Comparison of ENCODE assay signal across 8 cellular contexts in genomic region chr5:109688647-109688998, GRCh38. TPM values are rescaled to one million over a fixed set of nuclear protein-coding genes. Genes with fewer than 3 reads are reported as not detected.
DNase-seq lines count a peak whose midpoint lies in the region; ATAC-seq, FAIRE-seq and TF ChIP-seq lines count a peak whose summit lies in the region.

No MANE protein-coding gene starts in this region.

- peaks cover 7% of the 10 kb centered on the region; the same call in 1 of the 2 replicates for H4K20me1 ChIP-seq in K562 (replicated peaks; ENCODE audit: control insufficient read depth, insufficient read depth, low read length)

- TF ChIP-seq EP300 in K562 (IDR thresholded peaks at IDR 0.05; ENCODE audit: low read length), result no peak; the same call in 1 of the 2 replicates

- in situ Hi-C loops in K562 (cut with MboI), result loop anchor here (5.0 kb wide), 1 partner anchor 81 kb away; no protein-coding TSS in a partner anchor

- ATAC-seq in K562 (no peak), left lung (no peak), HG02642 (IDR thresholded peaks at IDR 0.05; ENCODE audit: poor library complexity, unreplicated experiment) (no peak)

- H3K9ac ChIP-seq in K562 (ENCODE audit: insufficient read depth in 1 of 2, low read depth in 2 of 2, low read length in 2 of 2), result peak overlapping the region; percentile 75 to 99; a peak in 3 of 4 replicates

- H3K36me3 ChIP-seq in HEK293 (ENCODE audit: control insufficient read depth in 2 of 2, insufficient read depth in 1 of 2, low read length in 2 of 2), result no peaks in the 10 kb centered on the region
- no peaks in the 10 kb centered on the region for H3K36me3 ChIP-seq in K562 (ENCODE audit: control insufficient read depth, insufficient read depth, low read length)
- no peaks in the 10 kb centered on the region for H3K36me3 ChIP-seq in left lung

- POLR2A ChIA-PET in HEK293 (lab: Yijun Ruan, JAX) (interaction anchor here (1.1 to 1.3 kb wide), 2 partner anchors 165 to 961 kb away, joined by 3 to 5 read pairs; no protein-coding TSS in a partner anchor), K562 (lab: Yijun Ruan, JAX) (interaction anchor here (0.6 to 1.6 kb wide), 3 partner anchors 18 to 367 kb away, joined by 3 to 4 read pairs (median 3); no protein-coding TSS in a partner anchor)

- peak overlapping the region; percentile 90 for H3K4me2 ChIP-seq in K562 (ENCODE audit: insufficient read depth, low read length)

- TSS peak; percentile 77 for BruUV-seq in K562 (replicated peaks; lab: Mats Ljungman, UMichigan)

- H3K9me3 ChIP-seq in HEK293 (ENCODE audit: control insufficient read depth, insufficient read depth, low read depth, low read length), result no peaks in the 10 kb centered on the region
- H3K9me3 ChIP-seq in K562 (replicated peaks; ENCODE audit: control insufficient read depth, insufficient read depth, low read depth, low read length), result no peaks in the 10 kb centered on the region
- no peaks in the 10 kb centered on the region for H3K9me3 ChIP-seq in left lung

- no peaks in the 10 kb centered on the region for H3K9me1 ChIP-seq in K562 (ENCODE audit: control insufficient read depth, insufficient read depth, low read length)

- no peak for TF ChIP-seq POLR2A in K562 (conservative IDR thresholded peaks at IDR 0.05)

- H3K27me3 ChIP-seq in K562 (ENCODE audit: control insufficient read depth in 2 of 2, insufficient read depth in 2 of 2, low read length in 2 of 2), result no peaks in the 10 kb centered on the region
- no peaks in the 10 kb centered on the region for H3K27me3 ChIP-seq in left lung

- TF ChIP-seq CTCF in HEK293 (tag by site-specific recombination; IDR thresholded peaks at IDR 0.05) (peak; percentile 72), K562 (IDR thresholded peaks at IDR 0.05 in 2 of 3, conservative IDR thresholded peaks at IDR 0.05 in 1 of 3; ENCODE audit: insufficient read depth in 2 of 3, low read depth in 1 of 3, low read length in 3 of 3) (peak; percentile 59 to 72 (median 70)), left lung (IDR thresholded peaks at IDR 0.05) (peak; percentile 47 to 48)

- H3K4me3 ChIP-seq in HEK293 (ENCODE audit: low read depth, low read length), result peak overlapping the region; percentile 27
- peak overlapping the region; percentile 91 for H3K4me3 ChIP-seq in K562
- peak overlapping the region; percentile 90 to 91 for H3K4me3 ChIP-seq in left lung

- CTCF ChIA-PET in HEK293 (lab: Yijun Ruan, JAX), result interaction anchor here (0.6 to 1.6 kb wide), 12 partner anchors 9 to 1045 kb away, joined by 3 to 6 read pairs (median 3); no protein-coding TSS in a partner anchor
- CTCF ChIA-PET in K562 (lab: Yijun Ruan, JAX; ENCODE audit: low intra/inter-chr PET ratio), result no interaction called here

- H3K79me2 ChIP-seq in K562 (ENCODE audit: control insufficient read depth, insufficient read depth, low read length), result peaks cover 39% of the 10 kb centered on the region

- WGBS in K562 (ENCODE audit: insufficient coverage, low coverage, missing lambda C conversion rate), result 3% methylated on average over 6 of the region's 6 CpGs

- H2AFZ ChIP-seq in K562 (ENCODE audit: low read depth, low read length), result peak overlapping the region; percentile 100

- peak overlapping the region; percentile 45; the same call in 1 of the 2 replicates for H3K27ac ChIP-seq in HEK293 (ENCODE audit: extremely low read depth, low read depth, low read length)
- peak overlapping the region; percentile 92 for H3K27ac ChIP-seq in K562 (ENCODE audit: extremely low read depth, low read depth, low read length)
- H3K27ac ChIP-seq in left lung, result peak overlapping the region; percentile 97 to 98
- H3K27ac ChIP-seq in substantia nigra (ENCODE audit: low read depth, low read length, poor library complexity, severe bottlenecking), result peak overlapping the region; percentile 98

- intact Hi-C loops in K562 (cut with micrococcal nuclease), result loop anchor here (10.0 kb wide), 2 partner anchors 194 to 1044 kb away; no protein-coding TSS in a partner anchor
- intact Hi-C loops in left lung (cut with DNase I), result no loop called here

- H3K4me1 ChIP-seq in HEK293 (ENCODE audit: control insufficient read depth, insufficient read depth, low read length) (peaks cover 9% of the 10 kb centered on the region), K562 (replicated peaks in 1 of 2; ENCODE audit: control insufficient read depth in 2 of 2, insufficient read depth in 2 of 2, low read length in 2 of 2) (peaks cover 13 to 27% of the 10 kb centered on the region in 2 experiments), left lung (peaks cover 11 to 26% of the 10 kb centered on the region in 2 donors)

- FAIRE-seq in K562 (lab: Jason Lieb, UNC), result peak; percentile 83

- peak; percentile 87 to 90 for TF ChIP-seq RAD21 in K562 (CRISPR knock-in tag; conservative IDR thresholded peaks at IDR 0.05 in 1 of 2, IDR thresholded peaks at IDR 0.05 in 1 of 2)

- DNase-seq in D341Med (ENCODE audit: low spot score) (peak; percentile 21), NCI-H748 treated with DMSO at 0.1 percent for 48 hours (lab: John Stamatoyannopoulos, UW) (peak; percentile 37), K562 (ENCODE audit: extremely low read depth in 1 of 4, low spot score in 3 of 4) (peak in 3 of 4 experiments; percentile 25 to 75 (median 31)), left lung (no peak), substantia nigra (lab: John Stamatoyannopoulos, UW) (peak in 5 of 49 donors; percentile 23 to 60 (median 41)), SW480 (ENCODE audit: low spot score) (no peak)

TF ChIP-seq in HEK293, 187 proteins besides CTCF, POLR2A, EP300 and RAD21 (continues in another document):
- peak; percentile 8; the same call in 1 of the 2 replicates for TF ChIP-seq ZNF391 (tag by site-specific recombination; IDR thresholded peaks at IDR 0.05; ENCODE audit: borderline replicate concordance, low read depth)
- TF ChIP-seq ZNF302 (tag by site-specific recombination; IDR thresholded peaks at IDR 0.05; ENCODE audit: low read depth), result no peak
- no peak for TF ChIP-seq ZNF202 (tag by site-specific recombination; IDR thresholded peaks at IDR 0.05; ENCODE audit: borderline replicate concordance)
- no peak for TF ChIP-seq PBX3 (CRISPR knock-in tag; IDR thresholded peaks at IDR 0.05)

TF ChIP-seq in K562, 482 proteins besides CTCF, POLR2A, EP300 and RAD21 (continues in another document):
- peak; percentile 15 to 29 for TF ChIP-seq AFF1 (IDR thresholded peaks at IDR 0.05; ENCODE audit: low read depth in 1 of 2, partially characterized antibody in 2 of 2)
- TF ChIP-seq BCOR (IDR thresholded peaks at IDR 0.05), result 0 out of 2 replicates have a peak, but pooled peaks have one; percentile 34
- 0 out of 2 replicates have a peak, but pooled peaks have one; percentile 24 for TF ChIP-seq SMC3 (conservative IDR thresholded peaks at IDR 0.05; ENCODE audit: insufficient read depth, low read depth, low read length)

RNA-seq across cellular contexts. Expression of gene MAN2A1, which starts 1.1 kb away (rescaled TPM):
- total RNA-seq in K562 (2011; cell fraction: chromatin; rRNA removed; ENCODE audit: low replicate concordance), result 49.3 and 133 TPM in 2 replicates
- total RNA-seq in K562 (2011; cell fraction: nucleolus; rRNA removed), result 34.5 and 44.9 TPM in 2 replicates
- 56.6 and 71.8 TPM in 2 replicates for total RNA-seq in K562 (2011; cell fraction: nucleoplasm; rRNA removed)
- total RNA-seq in K562 (2014; rRNA removed) (18.7 and 20.9 TPM in 2 replicates), K562 (2014; rRNA removed; fragmentation: Illumina TruSeq; extraction: Trizol) (32.0 and 33.4 TPM in 2 replicates), K562 (2015; rRNA removed; fragmentation: Illumina TruSeq; extraction: Trizol) (28.9 and 29.0 TPM in 2 replicates), K562 (2021) (25.8 and 25.9 TPM in 2 replicates), left lung (10 to 100 TPM; 51.7 to 54.7 TPM)
- polyA plus RNA-seq in K562 (2011; rRNA removed) (26.0 and 31.4 TPM in 2 replicates), K562 (2014; fragmentation: Illumina TruSeq; extraction: Trizol) (15.4 and 19.8 TPM in 2 replicates), K562 (2014; fragmentation: Nextera tagmentation; extraction: Ambion mirVana) (1 to 10 TPM; 5.2 to 8.2 TPM), K562 (2014; rRNA removed) (10.9 and 15.1 TPM in 2 replicates)
- polyA plus RNA-seq in K562 (2011; cell fraction: cytosol; rRNA removed), result 6.3 and 9.5 TPM in 2 replicates
- polyA plus RNA-seq in K562 (2011; cell fraction: nucleus; rRNA removed), result 34.5 and 43.8 TPM in 2 replicates
- 11.9 and 17.3 TPM in 2 replicates for polyA plus RNA-seq in K562 (2012)
- polyA minus RNA-seq in K562 (2011; rRNA and poly(A)+ RNA removed), result 76.8 and 82.8 TPM in 2 replicates
- 20.2 and 32.8 TPM in 2 replicates for polyA minus RNA-seq in K562 (2011; cell fraction: cytosol; rRNA and poly(A)+ RNA removed)
- polyA minus RNA-seq in K562 (2011; cell fraction: nucleus; rRNA and poly(A)+ RNA removed), result 87.9 and 133 TPM in 2 replicates

Comparison
In these comparisons a context has a peak if more than half of its experiments do, and no peak if none do; other contexts are left out.
1. DNase-seq: peak in D341Med (single experiment), NCI-H748 treated with DMSO at 0.1 percent for 48 hours (single experiment) and K562 (3 of 4); none in left lung (0 of 2) and SW480 (single experiment).
2. H3K27ac ChIP-seq: peak in every context shown above with its lines; median percentile 98 in substantia nigra; 98 in left lung; 92 in K562; 45 in HEK293.
3. H3K4me3 ChIP-seq: peak in every context shown above with its lines; median percentile 91 in K562; 90 in left lung; 27 in HEK293.
4. Peak in every context shown above with its lines, with median percentiles within 50 percentile points of each other: CTCF ChIP-seq.